21 cellular contexts compared by ENCODE assay signal in genomic region chr3:135800071-135800549, GRCh38.
A peak's percentile ranks its signal among the peaks of the same experiment; 100 is the strongest.
DNase-seq lines count a peak whose midpoint lies in the region; ATAC-seq and TF ChIP-seq lines count a peak whose summit lies in the region.
"Had no signal": no experiment of that assay in that cellular context is flagged by ENCODE, and none has a peak within 500 bp of the region (broad histone marks: within the 10 kb centered on the region; RNA-seq: fewer than 3 reads in every experiment).

No MANE protein-coding gene starts in this region.

- H3K79me2 ChIP-seq in neural progenitor cell (ENCODE audit: low read depth) = no peaks in the 10 kb centered on the region

- H3K4me1 Mint-ChIP-seq in neural progenitor cell = peaks cover 18% of the 10 kb centered on the region
- H3K4me1 Mint-ChIP-seq: CD14-positive monocyte; CD8-positive, alpha-beta memory T cell had no signal

- H3K36me3 ChIP-seq in neural progenitor cell = no peaks in the 10 kb centered on the region
- H3K36me3 ChIP-seq: BE2C; BLaER1 treated with 17β-estradiol and CSF1 and Interleukin-3, amounts not matched to agents 10 nM and 100 nM; HAP-1 had no signal

- in situ Hi-C loops in G401 (cut with HindIII; ENCODE audit: low sequenced_read_pairs) = no loop called here

- H3K4me2 ChIP-seq in neural progenitor cell = no peak overlapping the region
- H3K4me2 ChIP-seq: A549; BLaER1 treated with 17β-estradiol and CSF1 and Interleukin-3, amounts not matched to agents 10 nM and 100 nM had no signal

- no peaks in the 10 kb centered on the region for H3K9me3 ChIP-seq in neural progenitor cell (ENCODE audit: low read depth)
- H3K9me3 ChIP-seq: A549; BE2C; BLaER1 treated with 17β-estradiol and CSF1 and Interleukin-3, amounts not matched to agents 10 nM and 100 nM; HAP-1 had no signal

- H3K9me3 Mint-ChIP-seq in neural progenitor cell = no peaks in the 10 kb centered on the region
- H3K9me3 Mint-ChIP-seq: CD4-positive, alpha-beta T cell; CD8-positive, alpha-beta memory T cell; HFFc6 had no signal

- H3K27ac ChIP-seq in coronary artery (no peak overlapping the region), neural progenitor cell (no peak overlapping the region)
- H3K27ac ChIP-seq: A549; BLaER1 treated with 17β-estradiol and CSF1 and Interleukin-3, amounts not matched to agents 10 nM and 100 nM had no signal

- H3K27me3 Mint-ChIP-seq in neural progenitor cell (ENCODE audit: insufficient read depth, low read depth) = peaks cover 8% of the 10 kb centered on the region
- H3K27me3 Mint-ChIP-seq: CD4-positive, alpha-beta T cell; CD8-positive, alpha-beta memory T cell had no signal

- intact Hi-C loops in left colon (cut with DNase I, micrococcal nuclease) = no loop called here

- peak overlapping the region; percentile 42 for H3K27ac Mint-ChIP-seq in neural progenitor cell
- H3K27ac Mint-ChIP-seq: CD4-positive, alpha-beta T cell; CD8-positive, alpha-beta memory T cell; HFFc6 had no signal

- no peaks in the 10 kb centered on the region for H3F3A ChIP-seq in neural progenitor cell (ENCODE audit: low read depth)

- ATAC-seq in left colon = peak; percentile 20
- no peak for ATAC-seq in activated CD4-positive, CD25-positive, alpha-beta regulatory T cell treated with anti-CD3 and anti-CD28 coated beads, Interleukin-2, amount 50 U/mL, for 24 hours
- ATAC-seq: A549 had no signal

- no peak overlapping the region for H2AFZ ChIP-seq in neural progenitor cell (replicated peaks)

- TF ChIP-seq CTCF in coronary artery (IDR thresholded peaks at IDR 0.05) (no peak), neural progenitor cell (IDR thresholded peaks at IDR 0.05) (no peak)

- H3K4me1 ChIP-seq in neural progenitor cell = peaks cover 13% of the 10 kb centered on the region
- H3K4me1 ChIP-seq: A549; BE2C; BLaER1 treated with 17β-estradiol and CSF1 and Interleukin-3, amounts not matched to agents 10 nM and 100 nM; HAP-1 had no signal

- H3K27me3 ChIP-seq in neural progenitor cell = no peaks in the 10 kb centered on the region
- H3K27me3 ChIP-seq: BE2C; BLaER1 treated with 17β-estradiol and CSF1 and Interleukin-3, amounts not matched to agents 10 nM and 100 nM had no signal

- no peaks in the 10 kb centered on the region for H4K20me1 ChIP-seq in neural progenitor cell (ENCODE audit: low read depth)
- H4K20me1 ChIP-seq: BLaER1 treated with 17β-estradiol and CSF1 and Interleukin-3, amounts not matched to agents 10 nM and 100 nM had no signal

- no peaks in the 10 kb centered on the region for H3K36me3 Mint-ChIP-seq in neural progenitor cell
- H3K36me3 Mint-ChIP-seq: CD14-positive monocyte; CD8-positive, alpha-beta memory T cell had no signal

- no peak overlapping the region for H3K9ac ChIP-seq in neural progenitor cell
- H3K9ac ChIP-seq: BLaER1 treated with 17β-estradiol and CSF1 and Interleukin-3, amounts not matched to agents 10 nM and 100 nM had no signal

- no peak overlapping the region for H3K4me3 Mint-ChIP-seq in neural progenitor cell
- H3K4me3 Mint-ChIP-seq: CD14-positive monocyte; CD4-positive, alpha-beta T cell; CD8-positive, alpha-beta memory T cell; HFFc6 had no signal

- DNase-seq in coronary artery (ENCODE audit: low spot score) (peak; percentile 50), left colon (no peak), neural progenitor cell (ENCODE audit: low spot score) (no peak), COR-L47 (lab: John Stamatoyannopoulos, UW) (no peak), G401 (ENCODE audit: low spot score) (no peak)
- DNase-seq: 8988T; ACHN; AML-193; BE2C; Calu3; CD4-positive, alpha-beta T cell; CD8-positive, alpha-beta memory T cell; DMS53; DMS79 treated with DMSO at 0.1 percent for 48 hours; GOT3; HFFc6 had no signal

- H3K4me3 ChIP-seq in coronary artery (no peak overlapping the region), neural progenitor cell (no peak overlapping the region)
- H3K4me3 ChIP-seq: A549; BLaER1 treated with 17β-estradiol and CSF1 and Interleukin-3, amounts not matched to agents 10 nM and 100 nM; HAP-1 had no signal
